In the genomic region with DNA sequence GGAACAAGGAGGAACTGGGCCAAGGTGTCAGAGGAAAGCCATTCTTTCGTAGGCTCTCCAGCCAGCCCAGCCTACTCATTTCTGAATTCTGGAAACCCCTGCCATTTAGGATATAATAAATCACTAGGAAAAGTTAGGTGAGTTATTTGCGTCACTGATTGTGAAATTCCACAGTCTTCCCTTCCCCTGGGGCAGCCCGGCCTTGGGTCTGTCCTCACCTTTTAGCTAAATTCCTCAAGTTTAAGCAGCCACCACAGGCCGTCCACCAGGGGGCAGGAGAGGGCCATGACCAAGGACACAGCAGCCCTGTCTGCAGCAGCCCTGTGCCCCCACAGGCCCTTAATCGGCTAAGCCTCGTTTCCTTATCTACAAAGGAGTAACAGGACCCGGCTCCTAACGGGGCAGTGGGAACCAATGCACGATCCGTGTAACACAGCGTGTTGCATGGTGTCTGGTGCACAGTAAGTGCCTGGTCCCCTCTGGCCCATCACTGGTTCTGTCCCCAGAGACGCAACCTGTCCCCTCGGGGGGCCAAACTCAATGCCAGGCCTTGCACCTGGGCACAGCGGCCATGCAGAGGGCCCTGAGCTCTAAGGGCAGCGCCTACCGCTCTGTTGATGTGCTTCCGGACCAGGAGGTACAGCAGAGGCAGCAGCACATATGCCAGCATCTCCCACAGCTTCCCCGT, we compare ENCODE assay signal across 1 cellular context.
TF ChIP-seq lines count a peak whose summit lies in the region.

No MANE protein-coding gene starts in this region.

TF ChIP-seq in HepG2, 621 proteins besides CTCF, POLR2A, EP300 and RAD21 (continued from another document and continues in another):
- TF ChIP-seq ZNF12 (CRISPR knock-in tag; IDR thresholded peaks at IDR 0.05) (0 out of 2 replicates have a peak, but pooled peaks have one; percentile 16), SP140L (CRISPR knock-in tag; IDR thresholded peaks at IDR 0.05; ENCODE audit: borderline replicate concordance) (no peak), MAFG (CRISPR knock-in tag; IDR thresholded peaks at IDR 0.05) (no peak), RBFOX2 (IDR thresholded peaks at IDR 0.05; ENCODE audit: low read depth, low read length) (no peak), GATAD1 (CRISPR knock-in tag; IDR thresholded peaks at IDR 0.05) (0 out of 2 replicates have a peak, but pooled peaks have one; percentile 26), NCOR1 (IDR thresholded peaks at IDR 0.05; ENCODE audit: borderline replicate concordance, low read length) (no peak), FOXK1 (CRISPR knock-in tag; IDR thresholded peaks at IDR 0.05; ENCODE audit: borderline replicate concordance, low read depth) (no peak), PHF8 (CRISPR knock-in tag; IDR thresholded peaks at IDR 0.05) (peak; percentile 28; the same call in 1 of the 2 replicates), ZNF232 (CRISPR knock-in tag; IDR thresholded peaks at IDR 0.05; ENCODE audit: borderline replicate concordance) (no peak), RAD51 (IDR thresholded peaks at IDR 0.05; ENCODE audit: borderline replicate concordance) (no peak), CEBPB (IDR thresholded peaks at IDR 0.05; ENCODE audit: borderline replicate concordance, low read depth, low read length) (peak; percentile 84), ZNF263 (CRISPR knock-in tag; IDR thresholded peaks at IDR 0.05) (no peak), HIVEP1 (CRISPR knock-in tag; IDR thresholded peaks at IDR 0.05) (no peak), THAP11 (CRISPR knock-in tag; IDR thresholded peaks at IDR 0.05) (peak; percentile 42; the same call in 1 of the 2 replicates), HNF4G (IDR thresholded peaks at IDR 0.05; ENCODE audit: borderline replicate concordance, low read depth, low read length) (no peak), HNF4G (CRISPR knock-in tag; IDR thresholded peaks at IDR 0.05; ENCODE audit: borderline replicate concordance, low read depth) (no peak), GATAD2A (CRISPR knock-in tag; IDR thresholded peaks at IDR 0.05) (peak; percentile 68), ZNF75D (CRISPR knock-in tag; IDR thresholded peaks at IDR 0.05; ENCODE audit: borderline replicate concordance) (no peak), JUND (CRISPR knock-in tag; IDR thresholded peaks at IDR 0.05) (no peak), ZNF567 (CRISPR knock-in tag; IDR thresholded peaks at IDR 0.05; ENCODE audit: borderline replicate concordance) (peak; percentile 54; the same call in 1 of the 2 replicates), ZNF558 (CRISPR knock-in tag; IDR thresholded peaks at IDR 0.05; ENCODE audit: borderline replicate concordance) (no peak), ZFYVE20 (CRISPR knock-in tag; IDR thresholded peaks at IDR 0.05; ENCODE audit: borderline replicate concordance, low read depth) (no peak), ZNF3 (CRISPR knock-in tag; IDR thresholded peaks at IDR 0.05) (no peak)
- TF ChIP-seq, protein P1, sequence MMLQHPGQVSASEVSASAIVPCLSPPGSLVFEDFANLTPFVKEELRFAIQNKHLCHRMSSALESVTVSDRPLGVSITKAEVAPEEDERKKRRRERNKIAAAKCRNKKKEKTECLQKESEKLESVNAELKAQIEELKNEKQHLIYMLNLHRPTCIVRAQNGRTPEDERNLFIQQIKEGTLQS (CRISPR knock-in tag; IDR thresholded peaks at IDR 0.05) = no peak
- TF ChIP-seq, protein P2, sequence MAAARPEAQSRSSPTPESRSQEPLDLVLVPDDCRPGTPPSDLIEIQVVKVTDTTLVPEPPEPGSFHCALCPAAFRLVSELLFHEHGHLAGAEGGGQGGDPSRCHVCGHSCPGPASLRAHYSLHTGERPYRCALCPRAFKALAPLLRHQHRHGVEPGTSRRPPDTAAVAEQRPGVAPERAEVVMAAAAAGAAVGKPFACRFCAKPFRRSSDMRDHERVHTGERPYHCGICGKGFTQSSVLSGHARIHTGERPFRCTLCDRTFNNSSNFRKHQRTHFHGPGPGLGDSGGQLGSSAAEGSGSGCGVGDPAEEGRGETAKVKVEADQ (CRISPR knock-in tag; IDR thresholded peaks at IDR 0.05; ENCODE audit: borderline replicate concordance) = 0 out of 2 replicates have a peak, but pooled peaks have one; percentile 15
- TF ChIP-seq, protein P3, sequence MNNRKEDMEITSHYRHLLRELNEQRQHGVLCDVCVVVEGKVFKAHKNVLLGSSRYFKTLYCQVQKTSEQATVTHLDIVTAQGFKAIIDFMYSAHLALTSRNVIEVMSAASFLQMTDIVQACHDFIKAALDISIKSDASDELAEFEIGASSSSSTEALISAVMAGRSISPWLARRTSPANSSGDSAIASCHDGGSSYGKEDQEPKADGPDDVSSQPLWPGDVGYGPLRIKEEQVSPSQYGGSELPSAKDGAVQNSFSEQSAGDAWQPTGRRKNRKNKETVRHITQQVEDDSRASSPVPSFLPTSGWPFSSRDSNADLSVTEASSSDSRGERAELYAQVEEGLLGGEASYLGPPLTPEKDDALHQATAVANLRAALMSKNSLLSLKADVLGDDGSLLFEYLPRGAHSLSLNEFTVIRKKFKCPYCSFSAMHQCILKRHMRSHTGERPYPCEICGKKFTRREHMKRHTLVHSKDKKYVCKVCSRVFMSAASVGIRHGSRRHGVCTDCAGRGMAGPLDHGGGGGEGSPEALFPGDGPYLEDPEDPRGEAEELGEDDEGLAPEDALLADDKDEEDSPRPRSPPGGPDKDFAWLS (CRISPR knock-in tag; IDR thresholded peaks at IDR 0.05; ENCODE audit: borderline replicate concordance) = no peak
- TF ChIP-seq, protein P4, sequence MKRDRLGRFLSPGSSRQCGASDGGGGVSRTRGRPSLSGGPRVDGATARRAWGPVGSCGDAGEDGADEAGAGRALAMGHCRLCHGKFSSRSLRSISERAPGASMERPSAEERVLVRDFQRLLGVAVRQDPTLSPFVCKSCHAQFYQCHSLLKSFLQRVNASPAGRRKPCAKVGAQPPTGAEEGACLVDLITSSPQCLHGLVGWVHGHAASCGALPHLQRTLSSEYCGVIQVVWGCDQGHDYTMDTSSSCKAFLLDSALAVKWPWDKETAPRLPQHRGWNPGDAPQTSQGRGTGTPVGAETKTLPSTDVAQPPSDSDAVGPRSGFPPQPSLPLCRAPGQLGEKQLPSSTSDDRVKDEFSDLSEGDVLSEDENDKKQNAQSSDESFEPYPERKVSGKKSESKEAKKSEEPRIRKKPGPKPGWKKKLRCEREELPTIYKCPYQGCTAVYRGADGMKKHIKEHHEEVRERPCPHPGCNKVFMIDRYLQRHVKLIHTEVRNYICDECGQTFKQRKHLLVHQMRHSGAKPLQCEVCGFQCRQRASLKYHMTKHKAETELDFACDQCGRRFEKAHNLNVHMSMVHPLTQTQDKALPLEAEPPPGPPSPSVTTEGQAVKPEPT (CRISPR knock-in tag; IDR thresholded peaks at IDR 0.05; ENCODE audit: low read depth) = 0 out of 2 replicates have a peak, but pooled peaks have one; percentile 33
- TF ChIP-seq, protein P5, sequence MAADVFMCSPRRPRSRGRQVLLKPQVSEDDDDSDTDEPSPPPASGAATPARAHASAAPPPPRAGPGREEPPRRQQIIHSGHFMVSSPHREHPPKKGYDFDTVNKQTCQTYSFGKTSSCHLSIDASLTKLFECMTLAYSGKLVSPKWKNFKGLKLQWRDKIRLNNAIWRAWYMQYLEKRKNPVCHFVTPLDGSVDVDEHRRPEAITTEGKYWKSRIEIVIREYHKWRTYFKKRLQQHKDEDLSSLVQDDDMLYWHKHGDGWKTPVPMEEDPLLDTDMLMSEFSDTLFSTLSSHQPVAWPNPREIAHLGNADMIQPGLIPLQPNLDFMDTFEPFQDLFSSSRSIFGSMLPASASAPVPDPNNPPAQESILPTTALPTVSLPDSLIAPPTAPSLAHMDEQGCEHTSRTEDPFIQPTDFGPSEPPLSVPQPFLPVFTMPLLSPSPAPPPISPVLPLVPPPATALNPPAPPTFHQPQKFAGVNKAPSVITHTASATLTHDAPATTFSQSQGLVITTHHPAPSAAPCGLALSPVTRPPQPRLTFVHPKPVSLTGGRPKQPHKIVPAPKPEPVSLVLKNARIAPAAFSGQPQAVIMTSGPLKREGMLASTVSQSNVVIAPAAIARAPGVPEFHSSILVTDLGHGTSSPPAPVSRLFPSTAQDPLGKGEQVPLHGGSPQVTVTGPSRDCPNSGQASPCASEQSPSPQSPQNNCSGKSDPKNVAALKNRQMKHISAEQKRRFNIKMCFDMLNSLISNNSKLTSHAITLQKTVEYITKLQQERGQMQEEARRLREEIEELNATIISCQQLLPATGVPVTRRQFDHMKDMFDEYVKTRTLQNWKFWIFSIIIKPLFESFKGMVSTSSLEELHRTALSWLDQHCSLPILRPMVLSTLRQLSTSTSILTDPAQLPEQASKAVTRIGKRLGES (CRISPR knock-in tag; IDR thresholded peaks at IDR 0.05; ENCODE audit: borderline replicate concordance) = no peak
- TF ChIP-seq, protein P6, sequence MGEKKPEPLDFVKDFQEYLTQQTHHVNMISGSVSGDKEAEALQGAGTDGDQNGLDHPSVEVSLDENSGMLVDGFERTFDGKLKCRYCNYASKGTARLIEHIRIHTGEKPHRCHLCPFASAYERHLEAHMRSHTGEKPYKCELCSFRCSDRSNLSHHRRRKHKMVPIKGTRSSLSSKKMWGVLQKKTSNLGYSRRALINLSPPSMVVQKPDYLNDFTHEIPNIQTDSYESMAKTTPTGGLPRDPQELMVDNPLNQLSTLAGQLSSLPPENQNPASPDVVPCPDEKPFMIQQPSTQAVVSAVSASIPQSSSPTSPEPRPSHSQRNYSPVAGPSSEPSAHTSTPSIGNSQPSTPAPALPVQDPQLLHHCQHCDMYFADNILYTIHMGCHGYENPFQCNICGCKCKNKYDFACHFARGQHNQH (CRISPR knock-in tag; IDR thresholded peaks at IDR 0.05) = no peak
- TF ChIP-seq, protein P7, sequence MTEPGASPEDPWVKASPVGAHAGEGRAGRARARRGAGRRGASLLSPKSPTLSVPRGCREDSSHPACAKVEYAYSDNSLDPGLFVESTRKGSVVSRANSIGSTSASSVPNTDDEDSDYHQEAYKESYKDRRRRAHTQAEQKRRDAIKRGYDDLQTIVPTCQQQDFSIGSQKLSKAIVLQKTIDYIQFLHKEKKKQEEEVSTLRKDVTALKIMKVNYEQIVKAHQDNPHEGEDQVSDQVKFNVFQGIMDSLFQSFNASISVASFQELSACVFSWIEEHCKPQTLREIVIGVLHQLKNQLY (CRISPR knock-in tag; IDR thresholded peaks at IDR 0.05) = no peak
- TF ChIP-seq, protein P8, sequence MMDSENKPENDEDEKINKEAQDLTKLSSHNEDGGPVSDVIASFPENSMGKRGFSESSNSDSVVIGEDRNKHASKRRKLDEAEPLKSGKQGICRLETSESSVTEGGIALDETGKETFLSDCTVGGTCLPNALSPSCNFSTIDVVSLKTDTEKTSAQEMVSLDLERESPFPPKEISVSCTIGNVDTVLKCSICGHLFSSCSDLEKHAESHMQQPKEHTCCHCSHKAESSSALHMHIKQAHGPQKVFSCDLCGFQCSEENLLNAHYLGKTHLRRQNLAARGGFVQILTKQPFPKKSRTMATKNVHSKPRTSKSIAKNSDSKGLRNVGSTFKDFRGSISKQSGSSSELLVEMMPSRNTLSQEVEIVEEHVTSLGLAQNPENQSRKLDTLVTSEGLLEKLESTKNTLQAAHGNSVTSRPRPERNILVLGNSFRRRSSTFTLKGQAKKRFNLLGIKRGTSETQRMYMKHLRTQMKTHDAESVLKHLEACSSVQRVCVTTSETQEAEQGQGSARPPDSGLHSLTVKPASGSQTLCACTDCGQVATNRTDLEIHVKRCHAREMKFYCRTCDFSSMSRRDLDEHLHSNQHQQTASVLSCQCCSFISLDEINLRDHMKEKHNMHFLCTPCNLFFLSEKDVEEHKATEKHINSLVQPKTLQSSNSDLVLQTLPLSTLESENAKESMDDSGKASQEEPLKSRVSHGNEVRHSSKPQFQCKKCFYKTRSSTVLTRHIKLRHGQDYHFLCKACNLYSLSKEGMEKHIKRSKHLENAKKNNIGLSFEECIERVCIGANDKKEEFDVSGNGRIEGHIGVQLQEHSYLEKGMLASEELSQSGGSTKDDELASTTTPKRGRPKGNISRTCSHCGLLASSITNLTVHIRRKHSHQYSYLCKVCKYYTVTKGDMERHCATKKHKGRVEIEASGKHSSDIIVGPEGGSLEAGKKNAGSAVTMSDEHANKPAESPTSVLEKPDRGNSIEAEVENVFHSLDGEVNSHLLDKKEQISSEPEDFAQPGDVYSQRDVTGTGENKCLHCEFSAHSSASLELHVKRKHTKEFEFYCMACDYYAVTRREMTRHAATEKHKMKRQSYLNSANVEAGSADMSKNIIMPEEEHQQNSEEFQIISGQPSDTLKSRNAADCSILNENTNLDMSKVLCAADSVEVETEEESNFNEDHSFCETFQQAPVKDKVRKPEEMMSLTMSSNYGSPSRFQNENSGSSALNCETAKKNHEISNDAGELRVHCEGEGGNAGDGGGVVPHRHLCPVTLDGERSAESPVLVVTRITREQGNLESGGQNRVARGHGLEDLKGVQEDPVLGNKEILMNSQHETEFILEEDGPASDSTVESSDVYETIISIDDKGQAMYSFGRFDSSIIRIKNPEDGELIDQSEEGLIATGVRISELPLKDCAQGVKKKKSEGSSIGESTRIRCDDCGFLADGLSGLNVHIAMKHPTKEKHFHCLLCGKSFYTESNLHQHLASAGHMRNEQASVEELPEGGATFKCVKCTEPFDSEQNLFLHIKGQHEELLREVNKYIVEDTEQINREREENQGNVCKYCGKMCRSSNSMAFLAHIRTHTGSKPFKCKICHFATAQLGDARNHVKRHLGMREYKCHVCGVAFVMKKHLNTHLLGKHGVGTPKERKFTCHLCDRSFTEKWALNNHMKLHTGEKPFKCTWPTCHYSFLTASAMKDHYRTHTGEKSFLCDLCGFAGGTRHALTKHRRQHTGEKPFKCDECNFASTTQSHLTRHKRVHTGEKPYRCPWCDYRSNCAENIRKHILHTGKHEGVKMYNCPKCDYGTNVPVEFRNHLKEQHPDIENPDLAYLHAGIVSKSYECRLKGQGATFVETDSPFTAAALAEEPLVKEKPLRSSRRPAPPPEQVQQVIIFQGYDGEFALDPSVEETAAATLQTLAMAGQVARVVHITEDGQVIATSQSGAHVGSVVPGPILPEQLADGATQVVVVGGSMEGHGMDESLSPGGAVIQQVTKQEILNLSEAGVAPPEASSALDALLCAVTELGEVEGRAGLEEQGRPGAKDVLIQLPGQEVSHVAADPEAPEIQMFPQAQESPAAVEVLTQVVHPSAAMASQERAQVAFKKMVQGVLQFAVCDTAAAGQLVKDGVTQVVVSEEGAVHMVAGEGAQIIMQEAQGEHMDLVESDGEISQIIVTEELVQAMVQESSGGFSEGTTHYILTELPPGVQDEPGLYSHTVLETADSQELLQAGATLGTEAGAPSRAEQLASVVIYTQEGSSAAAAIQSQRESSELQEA (CRISPR knock-in tag; IDR thresholded peaks at IDR 0.05; ENCODE audit: not compliant biosample characterization) = no peak
